8 cellular contexts compared by ENCODE assay signal in the genomic region with DNA sequence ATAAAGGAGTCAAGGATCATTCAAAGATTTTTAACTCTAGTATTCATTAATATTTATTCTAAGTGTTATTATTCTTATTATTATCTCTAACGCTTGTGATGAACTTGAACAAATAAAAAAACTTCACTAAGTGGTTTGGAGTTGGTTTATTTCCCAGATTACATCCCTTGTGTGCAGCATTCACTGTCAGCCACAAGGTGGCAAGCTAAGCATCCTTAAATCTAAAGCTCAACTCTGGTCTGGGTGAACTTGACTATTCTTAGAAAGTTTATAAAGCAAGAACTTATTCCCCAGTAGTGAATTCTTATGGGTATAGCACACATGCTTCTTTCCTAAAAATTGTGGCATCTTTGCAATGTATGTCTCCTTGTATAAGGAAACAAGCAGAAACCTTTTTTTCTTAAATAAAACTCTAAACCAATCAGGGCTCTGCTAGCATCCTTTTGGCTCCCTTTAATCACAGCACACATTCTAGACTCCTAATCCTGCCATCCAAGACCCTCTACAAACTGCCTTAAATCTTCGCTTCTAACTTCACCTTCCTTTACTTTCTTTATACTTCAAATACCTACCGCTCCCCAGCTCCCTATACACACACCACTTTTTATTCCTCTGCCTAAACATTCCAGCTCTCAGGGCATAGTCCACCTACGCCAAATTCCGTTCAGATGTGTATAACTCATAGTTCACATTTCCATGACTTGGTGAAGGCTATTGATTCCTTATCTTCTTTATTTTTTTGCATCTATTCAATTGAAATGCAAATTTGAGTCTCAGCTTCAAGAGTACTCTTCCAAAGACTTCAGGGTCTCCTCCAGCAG.
A peak's percentile ranks its signal among the peaks of the same experiment; 100 is the strongest.
DNase-seq lines count a peak whose midpoint lies in the region; ATAC-seq, FAIRE-seq and TF ChIP-seq lines count a peak whose summit lies in the region.

No MANE protein-coding gene starts in this region.

- H3K79me1 ChIP-seq in trophoblast cell (ENCODE audit: low read length): no peaks in the 10 kb centered on the region

- 100% methylated on average over 2 of the region's 5 CpGs for WGBS in trophoblast cell (ENCODE audit: extremely low coverage, insufficient coverage, insufficient read length)

- H3K9ac ChIP-seq in SK-N-MC (ENCODE audit: insufficient read length): no peak overlapping the region
- no peak overlapping the region for H3K9ac ChIP-seq in trophoblast cell (ENCODE audit: low read length)

- no peak overlapping the region for H3K4ac ChIP-seq in trophoblast cell (ENCODE audit: low read depth, low read length)

- no peak overlapping the region for H4K12ac ChIP-seq in trophoblast cell (ENCODE audit: low read depth, low read length)

- no peak overlapping the region for H3K14ac ChIP-seq in trophoblast cell (ENCODE audit: low read length)

- ATAC-seq in GM21825 (IDR thresholded peaks at IDR 0.05; ENCODE audit: unreplicated experiment): peak; percentile 91
- ATAC-seq in HG03108 (IDR thresholded peaks at IDR 0.05; ENCODE audit: unreplicated experiment): no peak

- TF ChIP-seq CTCF in 22Rv1 (IDR thresholded peaks at IDR 0.05): peak; percentile 84

- in situ Hi-C loops in KBM-7 (cut with MboI; ENCODE audit: low pct_unique_long_range_greater_than_20kb, low sequenced_read_pairs): loop anchor here (25.0 kb wide), 1 partner anchor 1029 kb away; no protein-coding TSS in a partner anchor

- peak; percentile 58 for DNase-seq in KBM-7
- peak; percentile 67 for DNase-seq in SK-N-MC (ENCODE audit: low read depth, low spot score)
- peak; percentile 71 for DNase-seq in fibroblast of peridontal ligament (ENCODE audit: extremely low read depth)
- DNase-seq in trophoblast cell: peak; percentile 25 to 70

- no peak overlapping the region for H3K23ac ChIP-seq in trophoblast cell (ENCODE audit: low read length)

- H2BK120ac ChIP-seq in trophoblast cell (ENCODE audit: insufficient read depth, low read length, poor library complexity): no peak overlapping the region

- no peak overlapping the region for H4K91ac ChIP-seq in trophoblast cell (ENCODE audit: low read depth, low read length)

- peak; percentile 98 for FAIRE-seq in G401.6 (lab: Jason Lieb, UNC)

- no peak overlapping the region for H4K8ac ChIP-seq in trophoblast cell (ENCODE audit: low read depth, low read length)

- H3K27ac ChIP-seq in 22Rv1: no peak overlapping the region
- no peak overlapping the region for H3K27ac ChIP-seq in SK-N-MC
- H3K27ac ChIP-seq in trophoblast cell (ENCODE audit: low read depth, low read length): no peak overlapping the region

- H3K36me3 ChIP-seq in SK-N-MC (ENCODE audit: insufficient read depth, low read length) (no peaks in the 10 kb centered on the region), trophoblast cell (ENCODE audit: control insufficient read depth in 1 of 2, insufficient read depth in 2 of 2, low read length in 2 of 2) (no peaks in the 10 kb centered on the region)

- no peak overlapping the region for H2BK5ac ChIP-seq in trophoblast cell (ENCODE audit: low read depth, low read length, poor library complexity)

- no peak overlapping the region for H2AK5ac ChIP-seq in trophoblast cell (ENCODE audit: low read length)

- no peaks in the 10 kb centered on the region for H3K4me1 ChIP-seq in trophoblast cell (ENCODE audit: control insufficient read depth in 1 of 2, insufficient read depth in 2 of 2, low read length in 2 of 2)

- no peaks in the 10 kb centered on the region for H3K27me3 ChIP-seq in trophoblast cell (ENCODE audit: insufficient read depth, low read length)

- H3K79me2 ChIP-seq in trophoblast cell (ENCODE audit: control insufficient read depth, insufficient read depth, low read length, poor library complexity): no peaks in the 10 kb centered on the region

- no peak overlapping the region for H3K4me3 ChIP-seq in SK-N-MC
- no peak overlapping the region for H3K4me3 ChIP-seq in trophoblast cell (ENCODE audit: low read depth, low read length)

- no peak overlapping the region for H2BK12ac ChIP-seq in trophoblast cell (ENCODE audit: low read length)

- no peak overlapping the region for H2AFZ ChIP-seq in trophoblast cell (ENCODE audit: insufficient read depth, low read length, poor library complexity)

- no peak overlapping the region for H3K18ac ChIP-seq in trophoblast cell (ENCODE audit: low read length)

- H3K9me3 ChIP-seq in SK-N-MC (ENCODE audit: low read depth, low read length): no peaks in the 10 kb centered on the region
- no peaks in the 10 kb centered on the region for H3K9me3 ChIP-seq in trophoblast cell (ENCODE audit: insufficient read depth, low read depth, low read length)

- no peak overlapping the region for H3K4me2 ChIP-seq in trophoblast cell (ENCODE audit: low read length)
